In the genomic region with DNA sequence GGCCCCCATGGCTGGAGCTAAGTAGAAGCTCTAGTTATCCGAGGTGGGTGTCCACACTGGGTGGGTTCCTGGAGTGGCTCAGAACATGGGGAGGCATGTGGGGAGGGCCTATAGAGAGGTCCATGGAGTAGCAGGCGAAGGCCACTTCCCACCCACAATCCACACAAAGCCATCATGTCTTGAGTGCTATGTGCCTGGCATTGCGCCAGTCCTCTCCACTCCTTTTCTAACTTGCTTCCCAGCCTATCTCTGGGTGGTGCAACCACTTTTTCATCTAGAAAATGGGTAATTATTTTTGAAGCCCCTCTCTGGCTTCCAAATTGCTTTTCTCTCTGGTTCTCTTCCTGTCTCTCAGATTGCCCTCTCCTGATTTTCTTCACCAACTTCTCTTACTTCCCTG, we compare ENCODE assay signal across 15 cellular contexts.
DNase-seq lines count a peak whose midpoint lies in the region; ATAC-seq and TF ChIP-seq lines count a peak whose summit lies in the region.
"Had no signal": no experiment of that assay in that cellular context is flagged by ENCODE, and none has a peak within 500 bp of the region (broad histone marks: within the 10 kb centered on the region; RNA-seq: fewer than 3 reads in every experiment).

No MANE protein-coding gene starts in this region.

- H3K14ac ChIP-seq in mesenchymal stem cell (ENCODE audit: low read length in 2 of 2), result no peak overlapping the region

- H3K18ac ChIP-seq in mesenchymal stem cell (ENCODE audit: low read depth in 1 of 2, low read length in 2 of 2), result no peak overlapping the region

- H3K36me3 ChIP-seq in left lung (no peaks in the 10 kb centered on the region), mesenchymal stem cell (ENCODE audit: control insufficient read depth in 1 of 2, insufficient read depth in 2 of 2, low read depth in 1 of 2, low read length in 2 of 2) (no peaks in the 10 kb centered on the region)
- H3K36me3 ChIP-seq: BLaER1 treated with 17β-estradiol and CSF1 and Interleukin-3, amounts not matched to agents 10 nM and 100 nM had no signal

- no peaks in the 10 kb centered on the region for H3K9me3 ChIP-seq in left lung
- H3K9me3 ChIP-seq in mesenchymal stem cell (ENCODE audit: control insufficient read depth, low read length), result no peaks in the 10 kb centered on the region
- H3K9me3 ChIP-seq: BLaER1 treated with 17β-estradiol and CSF1 and Interleukin-3, amounts not matched to agents 10 nM and 100 nM had no signal

- H3K4ac ChIP-seq in mesenchymal stem cell (ENCODE audit: low read depth in 1 of 2, low read length in 2 of 2), result no peak overlapping the region

- H4K91ac ChIP-seq in mesenchymal stem cell (ENCODE audit: low read length), result no peak overlapping the region

- DNase-seq in DMS79 treated with DMSO at 0.1 percent for 48 hours (lab: John Stamatoyannopoulos, UW) (peak; percentile 28), DMS79 (lab: John Stamatoyannopoulos, UW) (no peak), NCI-H2029 treated with DMSO at 0.1 percent for 48 hours (lab: John Stamatoyannopoulos, UW) (peak; percentile 22), left lung (no peak), GOT3 (lab: John Stamatoyannopoulos, UW) (no peak), mesenchymal stem cell (no peak)
- DNase-seq: 8988T; AML-193; CD4-positive, CD25-positive, alpha-beta regulatory T cell; DND-41; GDM1; HCEC 1CT; HFFc6 had no signal

- no peak overlapping the region for H3K23ac ChIP-seq in mesenchymal stem cell (ENCODE audit: low read length in 2 of 2)

- H3K9ac ChIP-seq in mesenchymal stem cell (ENCODE audit: low read length), result no peak overlapping the region
- H3K9ac ChIP-seq: BLaER1 treated with 17β-estradiol and CSF1 and Interleukin-3, amounts not matched to agents 10 nM and 100 nM had no signal

- no peak overlapping the region for H2AK5ac ChIP-seq in mesenchymal stem cell (ENCODE audit: low read length, severe bottlenecking)

- no peak overlapping the region for H3K27ac ChIP-seq in left lung
- H3K27ac ChIP-seq in mesenchymal stem cell (ENCODE audit: low read length, poor library complexity, severe bottlenecking), result no peak overlapping the region
- H3K27ac ChIP-seq: BLaER1 treated with 17β-estradiol and CSF1 and Interleukin-3, amounts not matched to agents 10 nM and 100 nM had no signal

- no peak overlapping the region for H3K4me2 ChIP-seq in mesenchymal stem cell (ENCODE audit: low read length, poor library complexity, severe bottlenecking)
- H3K4me2 ChIP-seq: BLaER1 treated with 17β-estradiol and CSF1 and Interleukin-3, amounts not matched to agents 10 nM and 100 nM had no signal

- 92% methylated on average over 3 of the region's 3 CpGs for WGBS in mesenchymal stem cell

- H2BK15ac ChIP-seq in mesenchymal stem cell (ENCODE audit: low read depth, poor library complexity, severe bottlenecking), result no peak overlapping the region

- no peaks in the 10 kb centered on the region for H3K27me3 ChIP-seq in left lung
- H3K27me3 ChIP-seq in mesenchymal stem cell (ENCODE audit: control insufficient read depth in 1 of 2, insufficient read depth in 1 of 2, low read length in 2 of 2), result peaks cover 0 to 4% of the 10 kb centered on the region in 2 experiments
- H3K27me3 ChIP-seq: BLaER1 treated with 17β-estradiol and CSF1 and Interleukin-3, amounts not matched to agents 10 nM and 100 nM had no signal

- H3K79me1 ChIP-seq in mesenchymal stem cell (replicated peaks; ENCODE audit: low read length, poor library complexity, severe bottlenecking), result no peaks in the 10 kb centered on the region

- no peak for TF ChIP-seq CTCF in left lung (IDR thresholded peaks at IDR 0.05)

- intact Hi-C loops in left lung (cut with DNase I), result no loop called here

- peak; percentile 39 for ATAC-seq in left lung
- no peak for ATAC-seq in GM21423 (IDR thresholded peaks at IDR 0.05; ENCODE audit: unreplicated experiment)

- no peak overlapping the region for H4K8ac ChIP-seq in mesenchymal stem cell (ENCODE audit: low read length)

- H2BK5ac ChIP-seq in mesenchymal stem cell (ENCODE audit: low read depth, low read length, poor library complexity, severe bottlenecking), result no peak overlapping the region

- no peak overlapping the region for H3K4me3 ChIP-seq in left lung
- H3K4me3 ChIP-seq in mesenchymal stem cell (ENCODE audit: insufficient read depth in 1 of 2, low read depth in 1 of 2, low read length in 2 of 2), result no peak overlapping the region
- H3K4me3 ChIP-seq: BLaER1 treated with 17β-estradiol and CSF1 and Interleukin-3, amounts not matched to agents 10 nM and 100 nM had no signal

- no peak overlapping the region for H2BK120ac ChIP-seq in mesenchymal stem cell (ENCODE audit: low read depth, low read length)

- no peak overlapping the region for H2BK12ac ChIP-seq in mesenchymal stem cell (ENCODE audit: low read length in 2 of 2)

- H2AFZ ChIP-seq in mesenchymal stem cell (ENCODE audit: low read depth, low read length), result no peak overlapping the region

- H3K4me1 ChIP-seq in left lung (no peaks in the 10 kb centered on the region), mesenchymal stem cell (ENCODE audit: control insufficient read depth, insufficient read depth, low read depth, low read length) (no peaks in the 10 kb centered on the region)

Comparison
In these comparisons a context has a peak if more than half of its experiments do, and no peak if none do; other contexts are left out.
1. DNase-seq: peak in DMS79 treated with DMSO at 0.1 percent for 48 hours (single experiment) and NCI-H2029 treated with DMSO at 0.1 percent for 48 hours (single experiment); none in DMS79 (single experiment), left lung (0 of 2), GOT3 (single experiment) and mesenchymal stem cell (single experiment).